11 cellular contexts compared by ENCODE assay signal in the genomic region with DNA sequence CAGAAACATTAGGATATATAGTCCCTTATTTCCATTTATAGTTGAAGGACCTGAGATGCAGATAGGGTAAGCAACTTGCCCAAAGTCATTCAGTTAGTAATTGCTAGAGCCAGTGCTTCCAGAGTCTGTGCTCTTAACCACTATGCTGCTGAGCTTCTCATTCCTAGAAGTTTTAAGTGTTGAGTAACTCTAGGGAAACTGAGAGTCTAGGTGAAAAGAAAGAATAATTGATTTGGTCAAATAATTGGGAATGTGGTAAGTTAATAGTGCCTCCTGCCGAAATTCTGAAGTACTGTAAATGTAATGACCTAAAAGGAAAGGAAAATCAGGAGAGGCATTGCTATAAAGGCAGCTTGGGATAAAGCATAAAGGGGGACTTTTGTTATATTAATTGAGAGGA. TPM values are rescaled to one million over a fixed set of nuclear protein-coding genes. Genes with fewer than 3 reads are reported as not detected.
DNase-seq lines count a peak whose midpoint lies in the region; TF ChIP-seq lines count a peak whose summit lies in the region.
"Had no signal": no experiment of that assay in that cellular context is flagged by ENCODE, and none has a peak within 500 bp of the region (broad histone marks: within the 10 kb centered on the region; RNA-seq: fewer than 3 reads in every experiment).

No MANE protein-coding gene starts in this region.

- peaks cover 6% of the 10 kb centered on the region for H3K36me3 Mint-ChIP-seq in neural progenitor cell

- H3K36me3 ChIP-seq in neural progenitor cell (no peaks in the 10 kb centered on the region), prostate gland (no peaks in the 10 kb centered on the region)

- H3K4me1 ChIP-seq in neural progenitor cell (no peaks in the 10 kb centered on the region), prostate gland (replicated peaks) (no peaks in the 10 kb centered on the region)

- H3K27ac Mint-ChIP-seq in neural progenitor cell = no peak overlapping the region
- H3K27ac Mint-ChIP-seq: memory B cell had no signal

- H4K20me1 ChIP-seq in neural progenitor cell (ENCODE audit: low read depth) = no peaks in the 10 kb centered on the region

- no peak overlapping the region for H2AFZ ChIP-seq in neural progenitor cell (replicated peaks)

- H3K27me3 ChIP-seq in neural progenitor cell (no peaks in the 10 kb centered on the region), prostate gland (replicated peaks; ENCODE audit: insufficient read depth) (no peaks in the 10 kb centered on the region)

- intact Hi-C loops in prostate gland (cut with DNase I) = no loop called here

- H3K27ac ChIP-seq in neural progenitor cell = no peak overlapping the region
- H3K27ac ChIP-seq in prostate gland = no peak overlapping the region

- no peak overlapping the region for H3K4me2 ChIP-seq in neural progenitor cell

- H3F3A ChIP-seq in neural progenitor cell (ENCODE audit: low read depth) = no peaks in the 10 kb centered on the region

- WGBS in prostate gland = 35% methylated on average over 1 of the region's 1 CpG

- TF ChIP-seq CTCF in LNCAP (IDR thresholded peaks at IDR 0.05) (peak; percentile 37; the same call in 1 of the 2 replicates), choroid plexus epithelial cell (conservative IDR thresholded peaks at IDR 0.05; ENCODE audit: low read depth, low read length) (no peak), neural progenitor cell (IDR thresholded peaks at IDR 0.05) (peak; percentile 48), prostate gland (IDR thresholded peaks at IDR 0.05) (no peak)

- H3K9ac ChIP-seq in neural progenitor cell = no peak overlapping the region

- no peaks in the 10 kb centered on the region for H3K4me1 Mint-ChIP-seq in neural progenitor cell
- H3K4me1 Mint-ChIP-seq: memory B cell had no signal

- H3K4me3 Mint-ChIP-seq in neural progenitor cell = no peak overlapping the region
- H3K4me3 Mint-ChIP-seq: memory B cell had no signal

- no peaks in the 10 kb centered on the region for H3K79me2 ChIP-seq in neural progenitor cell (ENCODE audit: low read depth)

- H3K9me3 ChIP-seq in neural progenitor cell (ENCODE audit: low read depth) (no peaks in the 10 kb centered on the region), prostate gland (no peaks in the 10 kb centered on the region)

- no peaks in the 10 kb centered on the region for H3K27me3 Mint-ChIP-seq in neural progenitor cell (ENCODE audit: insufficient read depth, low read depth)
- H3K27me3 Mint-ChIP-seq: memory B cell had no signal

- no peaks in the 10 kb centered on the region for H3K9me3 Mint-ChIP-seq in neural progenitor cell
- H3K9me3 Mint-ChIP-seq: memory B cell had no signal

- DNase-seq in EH (ENCODE audit: low read depth) (peak; percentile 69), choroid plexus epithelial cell (ENCODE audit: low read depth) (peak; percentile 62), neural progenitor cell (ENCODE audit: low spot score) (no peak), NCI-H2171 (lab: John Stamatoyannopoulos, UW) (no peak), putamen (ENCODE audit: low spot score) (no peak), prostate gland (ENCODE audit: low spot score) (no peak)
- DNase-seq: activated CD4-positive, alpha-beta T cell treated with anti-CD3 and anti-CD28 coated beads for 4 hours; cortex of kidney; NCI-H526 treated with DMSO at 0.1 percent for 48 hours had no signal

- no peak for TF ChIP-seq POLR2A in prostate gland (IDR thresholded peaks at IDR 0.05)

- H3K4me3 ChIP-seq in choroid plexus epithelial cell (ENCODE audit: low read depth, low read length) = no peak overlapping the region
- H3K4me3 ChIP-seq in neural progenitor cell = no peak overlapping the region
- no peak overlapping the region for H3K4me3 ChIP-seq in prostate gland

RNA-seq across cellular contexts. Expression of a gene that starts 14.1 kb away (rescaled TPM):
- total RNA-seq in neural progenitor cell (ENCODE audit: low replicate concordance) = 4.5 and 5.1 TPM in 2 replicates
- 10 to 100 TPM; 19.0 to 27.5 TPM for total RNA-seq in prostate gland

RNA-seq across cellular contexts. Expression of a gene that starts 49.9 kb away (rescaled TPM):
- total RNA-seq in neural progenitor cell (ENCODE audit: low replicate concordance) (43.9 and 50.4 TPM in 2 replicates), prostate gland (10 to 100 TPM; 19.8 to 23.3 TPM)

RNA-seq across cellular contexts. Expression of a gene that starts 50.1 kb away (rescaled TPM):
- 56.6 and 85.4 TPM in 2 replicates for total RNA-seq in neural progenitor cell (ENCODE audit: low replicate concordance)
- 10 to 100 TPM; 13.9 to 21.0 TPM for total RNA-seq in prostate gland

Comparison
In these comparisons a context has a peak if more than half of its experiments do, and no peak if none do; other contexts are left out.
1. DNase-seq: peak in EH (single experiment) and choroid plexus epithelial cell (single experiment); none in neural progenitor cell (single experiment), NCI-H2171 (single experiment), putamen (single experiment) and prostate gland (single experiment).
2. CTCF ChIP-seq: peak in LNCAP (single experiment) and neural progenitor cell (single experiment); none in choroid plexus epithelial cell (single experiment) and prostate gland (0 of 4).